16 cellular contexts compared by ENCODE assay signal in genomic region chr9:134408389-134408788, GRCh38.
A peak's percentile ranks its signal among the peaks of the same experiment; 100 is the strongest.
DNase-seq lines count a peak whose midpoint lies in the region; ATAC-seq and TF ChIP-seq lines count a peak whose summit lies in the region.
"Had no signal": no experiment of that assay in that cellular context is flagged by ENCODE, and none has a peak within 500 bp of the region (broad histone marks: within the 10 kb centered on the region; RNA-seq: fewer than 3 reads in every experiment).

No MANE protein-coding gene starts in this region.

- no CpG with 5 or more reads among the region's 9 CpGs for WGBS in neuronal stem cell (ENCODE audit: extremely low coverage in 2 of 2, insufficient read length in 2 of 2, insufficient replicate concordance in 1 of 2), 2 donors

- H4K8ac ChIP-seq in neuronal stem cell (ENCODE audit: low read depth, low read length), result no peak overlapping the region

- peak overlapping the region; percentile 31 for H3K14ac ChIP-seq in neuronal stem cell (ENCODE audit: low read length)

- peaks cover 27% of the 10 kb centered on the region for H3K79me1 ChIP-seq in neuronal stem cell (ENCODE audit: low read depth, low read length)

- peak overlapping the region; percentile 30 for H3K9ac ChIP-seq in neuronal stem cell (ENCODE audit: low read depth, low read length, poor library complexity)

- no peak for TF ChIP-seq CTCF in HFFc6 (IDR thresholded peaks at IDR 0.05)

- H2BK15ac ChIP-seq in neuronal stem cell (ENCODE audit: low read length), result peak overlapping the region; percentile 67

- H3K23ac ChIP-seq in neuronal stem cell (ENCODE audit: low read depth, low read length, poor library complexity), result peak overlapping the region; percentile 93

- H2AK5ac ChIP-seq in neuronal stem cell (ENCODE audit: low read depth, low read length), result peak overlapping the region; percentile 98

- H3K27me3 Mint-ChIP-seq in HFFc6 (ENCODE audit: insufficient read depth), result no peaks in the 10 kb centered on the region

- H3K4me1 Mint-ChIP-seq in HFFc6 (ENCODE audit: low read depth), result peaks cover 29% of the 10 kb centered on the region

- H3K18ac ChIP-seq in neuronal stem cell (ENCODE audit: low read length), result peak overlapping the region; percentile 97

- H3K4ac ChIP-seq in neuronal stem cell (ENCODE audit: low read length), result no peak overlapping the region

- H2BK5ac ChIP-seq in neuronal stem cell (ENCODE audit: low read length), result peak overlapping the region; percentile 89

- no peak for ATAC-seq in GM19395 (IDR thresholded peaks at IDR 0.05; ENCODE audit: unreplicated experiment)

- peak overlapping the region; percentile 98 for H3K27ac Mint-ChIP-seq in HFFc6

- no peaks in the 10 kb centered on the region for H3K36me3 Mint-ChIP-seq in HFFc6 (ENCODE audit: low read depth)

- no peaks in the 10 kb centered on the region for H3K9me3 ChIP-seq in neuronal stem cell (replicated peaks in 1 of 2; ENCODE audit: control insufficient read depth in 2 of 2, insufficient read depth in 1 of 2, low read depth in 1 of 2, low read length in 2 of 2)

- H3K27ac ChIP-seq in ACC112 (ENCODE audit: low read depth, low read length) (peak overlapping the region; percentile 81; the same call in 1 of the 2 replicates), cingulate gyrus (ENCODE audit: low read depth, low read length) (peak overlapping the region; percentile 29), neuronal stem cell (replicated peaks; ENCODE audit: low read length) (no peak overlapping the region)

- no peak overlapping the region for H3K4me3 Mint-ChIP-seq in HFFc6

- H3K4me1 ChIP-seq in ACC112 (ENCODE audit: control insufficient read depth, insufficient read depth, low read length, unreplicated experiment) (peaks cover 52% of the 10 kb centered on the region), neuronal stem cell (ENCODE audit: control insufficient read depth in 2 of 2, insufficient read depth in 1 of 2, low read depth in 1 of 2, low read length in 2 of 2) (peaks cover 15 to 22% of the 10 kb centered on the region in 2 donors)

- no peaks in the 10 kb centered on the region for H3K9me3 Mint-ChIP-seq in HFFc6

- peak overlapping the region; percentile 41 for H2BK12ac ChIP-seq in neuronal stem cell (ENCODE audit: low read length)

- H3K27me3 ChIP-seq in ACC112 (ENCODE audit: insufficient read depth, low read length) (no peaks in the 10 kb centered on the region), neuronal stem cell (ENCODE audit: control insufficient read depth in 3 of 3, insufficient read depth in 3 of 3, low read depth in 1 of 3, low read length in 3 of 3) (no peaks in the 10 kb centered on the region)

- H2AFZ ChIP-seq in ACC112 (ENCODE audit: low read length, unreplicated experiment) (no peak overlapping the region), neuronal stem cell (ENCODE audit: low read length) (no peak overlapping the region)

- H4K91ac ChIP-seq in neuronal stem cell (ENCODE audit: low read depth, low read length, poor library complexity), result peak overlapping the region; percentile 9

- H3K4me3 ChIP-seq in ACC112 (ENCODE audit: low read depth, low read length), result no peak overlapping the region
- H3K4me3 ChIP-seq in neuronal stem cell (ENCODE audit: low read length in 2 of 2), result no peak overlapping the region

- H3K79me2 ChIP-seq in ACC112 (ENCODE audit: control insufficient read depth, insufficient read depth, low read length, unreplicated experiment), result no peaks in the 10 kb centered on the region

- peak overlapping the region; percentile 87 for H2BK120ac ChIP-seq in neuronal stem cell (ENCODE audit: low read depth, low read length)

- DNase-seq in HFFc6 (no peak), neuronal stem cell (ENCODE audit: low spot score) (no peak), COLO668 (lab: John Stamatoyannopoulos, UW; ENCODE audit: unreplicated experiment) (no peak)
- DNase-seq in activated CD4-positive, alpha-beta T cell treated with anti-CD3 and anti-CD28 coated beads, Interleukin-2, amount 50 U/mL, for 1 hour, result no peak
- DNase-seq in stimulated activated CD4-positive, alpha-beta T cell treated with anti-CD3 and anti-CD28 coated beads, Interleukin-4, amount 100 ng/mL, for 24 hours, result no peak
- DNase-seq: activated CD4-positive, alpha-beta T cell treated with anti-CD3 and anti-CD28 coated beads for 48 hours; activated gamma-delta T cell; central memory CD4-positive, alpha-beta T cell; islet precursor cell; NCI-H2171 treated with DMSO at 0.1 percent for 48 hours; occipital lobe; SHP77; stimulated activated CD4-positive, alpha-beta T cell treated with anti-CD3 and anti-CD28 coated beads, Interleukin-2, amount 100 ng/mL, for 24 hours had no signal

- H3K36me3 ChIP-seq in ACC112 (ENCODE audit: insufficient read depth, low read length), result no peaks in the 10 kb centered on the region; the same call in 1 of the 2 replicates
- H3K36me3 ChIP-seq in neuronal stem cell (replicated peaks in 1 of 2; ENCODE audit: control insufficient read depth in 2 of 2, insufficient read depth in 2 of 2, low read length in 2 of 2), result peaks cover 9 to 10% of the 10 kb centered on the region in 2 donors

- H3K4me2 ChIP-seq in neuronal stem cell (ENCODE audit: insufficient read depth, low read length, poor library complexity, severe bottlenecking), result no peak overlapping the region
